8 cellular contexts compared by ENCODE assay signal in genomic region chr17:59154335-59154720, GRCh38. TPM values are rescaled to one million over a fixed set of nuclear protein-coding genes. Genes with fewer than 3 reads are reported as not detected.
DNase-seq lines count a peak whose midpoint lies in the region; ATAC-seq and TF ChIP-seq lines count a peak whose summit lies in the region.

No MANE protein-coding gene starts in this region.

- H3K27ac Mint-ChIP-seq in activated naive CD4-positive, alpha-beta T cell treated with anti-CD3 and anti-CD28 coated beads, Interleukin-2, amount 10 ng/mL, durations not matched to agents 7 days and 5 days, result no peak overlapping the region

- peaks cover 0 to 25% (median 19%) of the 10 kb centered on the region in 4 donors for H3K4me1 ChIP-seq in sigmoid colon

- TF ChIP-seq CTCF in sigmoid colon (IDR thresholded peaks at IDR 0.05), result no peak

- peaks cover 45% of the 10 kb centered on the region for H3K4me1 Mint-ChIP-seq in activated T-cell treated with anti-CD3 and anti-CD28 coated beads, Interleukin-2, amount 50 U/mL, for 4 hours (ENCODE audit: low read depth)
- H3K4me1 Mint-ChIP-seq in activated naive CD4-positive, alpha-beta T cell treated with anti-CD3 and anti-CD28 coated beads, Interleukin-2, amount 10 ng/mL, durations not matched to agents 7 days and 5 days, result peaks cover 73% of the 10 kb centered on the region

- no peaks in the 10 kb centered on the region for H3K36me3 Mint-ChIP-seq in activated T-cell treated with anti-CD3 and anti-CD28 coated beads, Interleukin-2, amount 50 U/mL, for 4 hours (ENCODE audit: insufficient read depth)
- peaks cover 38% of the 10 kb centered on the region for H3K36me3 Mint-ChIP-seq in activated naive CD4-positive, alpha-beta T cell treated with anti-CD3 and anti-CD28 coated beads, Interleukin-2, amount 10 ng/mL, durations not matched to agents 7 days and 5 days

- H3K27me3 ChIP-seq in sigmoid colon, result no peaks in the 10 kb centered on the region

- no peaks in the 10 kb centered on the region for H3K9me3 Mint-ChIP-seq in activated T-cell treated with anti-CD3 and anti-CD28 coated beads, Interleukin-2, amount 50 U/mL, for 4 hours
- no peaks in the 10 kb centered on the region for H3K9me3 Mint-ChIP-seq in activated naive CD4-positive, alpha-beta T cell treated with anti-CD3 and anti-CD28 coated beads, Interleukin-2, amount 10 ng/mL, durations not matched to agents 7 days and 5 days

- no peak overlapping the region for H3K4me3 Mint-ChIP-seq in activated T-cell treated with anti-CD3 and anti-CD28 coated beads, Interleukin-2, amount 50 U/mL, for 4 hours
- no peak overlapping the region for H3K4me3 Mint-ChIP-seq in activated naive CD4-positive, alpha-beta T cell treated with anti-CD3 and anti-CD28 coated beads, Interleukin-2, amount 10 ng/mL, durations not matched to agents 7 days and 5 days

- no peaks in the 10 kb centered on the region for H3K27me3 Mint-ChIP-seq in activated T-cell treated with anti-CD3 and anti-CD28 coated beads, Interleukin-2, amount 50 U/mL, for 4 hours (ENCODE audit: low read depth)
- H3K27me3 Mint-ChIP-seq in activated naive CD4-positive, alpha-beta T cell treated with anti-CD3 and anti-CD28 coated beads, Interleukin-2, amount 10 ng/mL, durations not matched to agents 7 days and 5 days, result no peaks in the 10 kb centered on the region

- 0% methylated on average over 24 of the region's 24 CpGs for WGBS in sigmoid colon, 2 donors

- intact Hi-C loops in sigmoid colon (cut with DNase I), result loop anchor here (1.0 to 5.0 kb wide), 2 partner anchors 48 to 637 kb away; partner anchors contain the start of gene TRIM37

- CTCF ChIA-PET in activated naive CD4-positive, alpha-beta T cell treated with anti-CD3 and anti-CD28 coated beads, Interleukin-2, amount 10 ng/mL, durations not matched to agents 7 days and 5 days (lab: Charles Lee), result no interaction called here

- H3K4me3 ChIP-seq in sigmoid colon, result peak overlapping the region; percentile 59 to 81 (median 70)

- TF ChIP-seq POLR2A in sigmoid colon (IDR thresholded peaks at IDR 0.05), result no peak

- TF ChIP-seq EP300 in sigmoid colon (IDR thresholded peaks at IDR 0.05), result no peak

- ATAC-seq in activated T-cell treated with anti-CD3 and anti-CD28 coated beads, Interleukin-2, amount 50 U/mL, for 4 hours, result no peak

- H3K27ac ChIP-seq in sigmoid colon, result peak overlapping the region; percentile 81 to 92 (median 88)

- no peaks in the 10 kb centered on the region for H3K9me3 ChIP-seq in sigmoid colon

- DNase-seq in activated T-cell treated with anti-CD3 and anti-CD28 coated beads for 24 hours (ENCODE audit: low read depth) (peak; percentile 31), NCI-H345 treated with DMSO at 0.1 percent for 48 hours (lab: John Stamatoyannopoulos, UW; ENCODE audit: unreplicated experiment) (peak; percentile 65), hypothalamus (lab: John Stamatoyannopoulos, UW) (peak in 27 of 51 donors; percentile 5 to 84 (median 50)), sigmoid colon (peak; percentile 70), NCI-H128 (lab: John Stamatoyannopoulos, UW; ENCODE audit: unreplicated experiment) (no peak), NCI-H187 treated with DMSO at 0.1 percent for 48 hours (lab: John Stamatoyannopoulos, UW) (no peak)
- DNase-seq in activated T-cell treated with anti-CD3 and anti-CD28 coated beads, Interleukin-2, amount 50 U/mL, for 4 hours, result no peak
- DNase-seq in activated naive CD4-positive, alpha-beta T cell treated with anti-CD3 and anti-CD28 coated beads, Interleukin-2, amount 10 ng/mL, durations not matched to agents 7 days and 5 days, result peak; percentile 60

- H3K36me3 ChIP-seq in sigmoid colon, result no peaks in the 10 kb centered on the region

RNA-seq across cellular contexts. Expression of gene SKA2, which starts 0.7 kb away (rescaled TPM):
- 10 to 100 TPM; 30.9 to 35.5 (median 33.4) TPM for total RNA-seq in activated T-cell treated with anti-CD3 and anti-CD28 coated beads, Interleukin-2, amount 50 U/mL, for 4 hours
- 10 to 100 TPM; 30.3 to 49.6 (median 42.1) TPM for total RNA-seq in sigmoid colon
- 10 to 100 TPM; 19.2 to 41.4 (median 39.0) TPM for polyA plus RNA-seq in sigmoid colon

RNA-seq across cellular contexts. Expression of gene PRR11, which starts 1.2 kb away (rescaled TPM):
- total RNA-seq in activated T-cell treated with anti-CD3 and anti-CD28 coated beads, Interleukin-2, amount 50 U/mL, for 4 hours, result 1 to 10 TPM; 1.8 to 2.3 (median 1.8) TPM
- 1 to 10 TPM in 1 of 4 donors, under 1 TPM in 2, not detected in 1; 0.36 to 1.2 (median 0.49) TPM for total RNA-seq in sigmoid colon
- 10 to 100 TPM in 1 of 3 donors, 1 to 10 TPM in 2; 1.2 to 11.0 (median 2.8) TPM for polyA plus RNA-seq in sigmoid colon

RNA-seq across cellular contexts. Expression of gene TRIM37, which starts 47.6 kb away (rescaled TPM):
- total RNA-seq in activated T-cell treated with anti-CD3 and anti-CD28 coated beads, Interleukin-2, amount 50 U/mL, for 4 hours, result 10 to 100 TPM; 25.6 to 27.0 (median 26.2) TPM
- total RNA-seq in sigmoid colon, result 10 to 100 TPM; 20.2 to 37.8 (median 25.7) TPM
- 10 to 100 TPM in 1 of 3 donors, 1 to 10 TPM in 2; 6.5 to 10.2 (median 7.2) TPM for polyA plus RNA-seq in sigmoid colon

RNA-seq across cellular contexts. Expression of gene SMG8, which starts 55.5 kb away (rescaled TPM):
- total RNA-seq in activated T-cell treated with anti-CD3 and anti-CD28 coated beads, Interleukin-2, amount 50 U/mL, for 4 hours, result 10 to 100 TPM; 21.1 to 23.0 (median 21.5) TPM
- total RNA-seq in sigmoid colon, result 10 to 100 TPM in 3 of 4 donors, 1 to 10 TPM in 1; 6.9 to 15.3 (median 10.7) TPM
- 1 to 10 TPM; 2.3 to 5.4 (median 3.6) TPM for polyA plus RNA-seq in sigmoid colon

Comparison
In these comparisons a context has a peak if more than half of its experiments do, and no peak if none do; other contexts are left out.
1. DNase-seq: peak in activated T-cell treated with anti-CD3 and anti-CD28 coated beads for 24 hours (single experiment), NCI-H345 treated with DMSO at 0.1 percent for 48 hours (single experiment), activated naive CD4-positive, alpha-beta T cell treated with anti-CD3 and anti-CD28 coated beads, Interleukin-2, amount 10 ng/mL, durations not matched to agents 7 days and 5 days (single experiment), hypothalamus (27 of 51) and sigmoid colon (single experiment); none in activated T-cell treated with anti-CD3 and anti-CD28 coated beads, Interleukin-2, amount 50 U/mL, for 4 hours (single experiment), NCI-H128 (single experiment) and NCI-H187 treated with DMSO at 0.1 percent for 48 hours (single experiment).